Comparison of ENCODE assay signal across 11 cellular contexts in genomic region chr12:94832780-94833760, GRCh38.
DNase-seq lines count a peak whose midpoint lies in the region; ATAC-seq, FAIRE-seq and TF ChIP-seq lines count a peak whose summit lies in the region.
"Had no signal": no experiment of that assay in that cellular context is flagged by ENCODE, and none has a peak within 500 bp of the region (broad histone marks: within the 10 kb centered on the region; RNA-seq: fewer than 3 reads in every experiment).

No MANE protein-coding gene starts in this region.

- peak overlapping the region; percentile 98 for H3K27ac Mint-ChIP-seq in nephron progenitor cell
- H3K27ac Mint-ChIP-seq: activated naive CD8-positive, alpha-beta T cell treated with anti-CD3 and anti-CD28 coated beads, Interleukin-2, amount 10 ng/mL, durations not matched to agents 7 days and 5 days had no signal

- 0 out of 7 replicates have a peak overlapping the region, but pooled peaks of 1 of the 4 experiments have one; percentile 47 for H3K9ac ChIP-seq in H1 (replicated peaks in 1 of 4; ENCODE audit: extremely low read depth in 1 of 4, low read depth in 3 of 4, low read length in 3 of 4)

- no peak overlapping the region for H3K14ac ChIP-seq in H1 (ENCODE audit: insufficient read length)

- no peak overlapping the region for H2BK5ac ChIP-seq in H1 (ENCODE audit: low read depth, low read length)

- H2BK120ac ChIP-seq in H1 (replicated peaks; ENCODE audit: low read depth, low read length): no peak overlapping the region

- POLR2A ChIA-PET in H1 (lab: Charles Lee; ENCODE audit: partially characterized antibody): interaction anchor here (0.7 to 1.1 kb wide), 4 partner anchors 16 to 107 kb away, joined by 3 read pairs; no protein-coding TSS in a partner anchor

- no peak for TF ChIP-seq CTCF in H1 (IDR thresholded peaks at IDR 0.05; ENCODE audit: control extremely low read depth in 1 of 3, insufficient read depth in 1 of 3, low read depth in 1 of 3, low read length in 3 of 3)
- TF ChIP-seq CTCF in nephron progenitor cell (IDR thresholded peaks at IDR 0.05): no peak

- CTCF ChIA-PET in H1 (lab: Charles Lee; ENCODE audit: partially characterized antibody): interaction anchor here (0.7 to 1.2 kb wide), 3 partner anchors 14 to 118 kb away, joined by 3 to 4 read pairs (median 3); no protein-coding TSS in a partner anchor

- peak overlapping the region; percentile 20 to 45; a peak in 2 of 4 replicates for H3K4me2 ChIP-seq in H1 (ENCODE audit: insufficient read depth in 1 of 2, low read depth in 2 of 2, low read length in 2 of 2)

- peak; percentile 18 for DNase-seq in CD1c-positive myeloid dendritic cell (ENCODE audit: extremely low spot score)
- DNase-seq in NCI-H2029 treated with DMSO at 0.1 percent for 48 hours (lab: John Stamatoyannopoulos, UW): peak; percentile 54
- peak; percentile 38 to 58 for DNase-seq in H1 (ENCODE audit: low read depth in 1 of 2, low spot score in 2 of 2)
- peak; percentile 43 for DNase-seq in nephron progenitor cell
- DNase-seq in AML-193 (lab: John Stamatoyannopoulos, UW): no peak
- DNase-seq in effector CD8-positive, alpha-beta T cell (lab: John Stamatoyannopoulos, UW): no peak
- DNase-seq: activated naive CD8-positive, alpha-beta T cell treated with anti-CD3 and anti-CD28 coated beads, Interleukin-2, amount 10 ng/mL, durations not matched to agents 7 days and 5 days had no signal

- ATAC-seq in GM18870 (IDR thresholded peaks at IDR 0.05; ENCODE audit: unreplicated experiment) (no peak), GM21619 (IDR thresholded peaks at IDR 0.05; ENCODE audit: unreplicated experiment) (no peak)
- ATAC-seq: HCT116, Panc1 had no signal

- no peak for TF ChIP-seq POLR2A in H1 (IDR thresholded peaks at IDR 0.05; ENCODE audit: control extremely low read depth in 1 of 2, low read depth in 2 of 2, low read length in 2 of 2)

- H2BK15ac ChIP-seq in H1 (ENCODE audit: low read length): no peak overlapping the region

- H3K23ac ChIP-seq in H1 (ENCODE audit: insufficient read length): no peak overlapping the region

- 61% methylated on average over 17 of the region's 17 CpGs; no CpG with 5 or more reads in 1 of the 2 experiments for WGBS in H1 (ENCODE audit: extremely low coverage in 1 of 2, insufficient coverage in 1 of 2, insufficient read length in 1 of 2, insufficient replicate concordance in 2 of 2, low coverage in 1 of 2, low lambda C conversion rate in 2 of 2, missing lambda C conversion rate in 1 of 2), 2 experiments

- H3K56ac ChIP-seq in H1 (replicated peaks; ENCODE audit: insufficient read length, low read depth, low read length): no peak overlapping the region

- no peaks in the 10 kb centered on the region for H3K27me3 ChIP-seq in H1 (replicated peaks in 1 of 4; ENCODE audit: control insufficient read depth in 3 of 4, extremely low read depth in 1 of 4, insufficient read depth in 3 of 4, low read length in 3 of 4)

- TF ChIP-seq RAD21 in H1 (IDR thresholded peaks at IDR 0.05 in 1 of 2, conservative IDR thresholded peaks at IDR 0.05 in 1 of 2; ENCODE audit: low read depth in 2 of 2, low read length in 2 of 2): no peak

- peak overlapping the region; percentile 84; the same call in 1 of the 2 replicates for H4K8ac ChIP-seq in H1 (ENCODE audit: extremely low read depth, insufficient read depth, low read length)

- no peaks in the 10 kb centered on the region; a peak in 1 of 8 replicates for H3K36me3 ChIP-seq in H1 (ENCODE audit: control insufficient read depth in 2 of 4, insufficient read depth in 4 of 4, low read length in 3 of 4)

- H3K79me1 ChIP-seq in H1 (ENCODE audit: low read depth, low read length): no peaks in the 10 kb centered on the region

- no peak for TF ChIP-seq EP300 in H1 (IDR thresholded peaks at IDR 0.05; ENCODE audit: borderline replicate concordance in 1 of 2, low read depth in 2 of 2, low read length in 2 of 2)

- H2BK20ac ChIP-seq in H1 (ENCODE audit: low read length): no peak overlapping the region

- no peak overlapping the region for H3K4ac ChIP-seq in H1 (replicated peaks; ENCODE audit: insufficient read length, low read depth, low read length)

- H4K91ac ChIP-seq in H1 (replicated peaks; ENCODE audit: insufficient read length, low read length): no peak overlapping the region

- H3K9me3 ChIP-seq in H1 (ENCODE audit: insufficient read depth in 2 of 2, low read depth in 1 of 2, low read length in 1 of 2): peaks cover 0 to 8% of the 10 kb centered on the region in 2 experiments; a peak in 1 of 4 replicates

- FAIRE-seq in H1 (lab: Jason Lieb, UNC): no peak

- H3K27me3 Mint-ChIP-seq in nephron progenitor cell (ENCODE audit: low read depth, poor library complexity): no peaks in the 10 kb centered on the region
- H3K27me3 Mint-ChIP-seq: activated naive CD8-positive, alpha-beta T cell treated with anti-CD3 and anti-CD28 coated beads, Interleukin-2, amount 10 ng/mL, durations not matched to agents 7 days and 5 days had no signal

- no peak overlapping the region for H2AK5ac ChIP-seq in H1 (ENCODE audit: low read depth, low read length)

- peak overlapping the region; percentile 64 for H3K4me3 Mint-ChIP-seq in nephron progenitor cell
- H3K4me3 Mint-ChIP-seq: activated naive CD8-positive, alpha-beta T cell treated with anti-CD3 and anti-CD28 coated beads, Interleukin-2, amount 10 ng/mL, durations not matched to agents 7 days and 5 days had no signal

- peak overlapping the region; percentile 81 for H2AFZ ChIP-seq in H1 (ENCODE audit: low read length)

- peaks cover 29% of the 10 kb centered on the region for H3K36me3 Mint-ChIP-seq in nephron progenitor cell (ENCODE audit: low read depth)
- H3K36me3 Mint-ChIP-seq: activated naive CD8-positive, alpha-beta T cell treated with anti-CD3 and anti-CD28 coated beads, Interleukin-2, amount 10 ng/mL, durations not matched to agents 7 days and 5 days had no signal

- H3K4me3 ChIP-seq in H1 (ENCODE audit: extremely low read depth in 1 of 4, insufficient read depth in 2 of 4, low read depth in 3 of 4, low read length in 4 of 4): no peak overlapping the region; a peak in 1 of 8 replicates

- H3K18ac ChIP-seq in H1 (ENCODE audit: extremely low read depth, low read length): peak overlapping the region; percentile 27; the same call in 1 of the 2 replicates

- no peaks in the 10 kb centered on the region for H4K20me1 ChIP-seq in H1 (replicated peaks in 1 of 2; ENCODE audit: control insufficient read depth in 1 of 2, insufficient read depth in 2 of 2, low read length in 2 of 2)

- no peak overlapping the region for H2BK12ac ChIP-seq in H1 (ENCODE audit: low read depth, low read length)

- peaks cover 54% of the 10 kb centered on the region for H3K4me1 Mint-ChIP-seq in nephron progenitor cell

- peaks cover 42% of the 10 kb centered on the region for H3K9me3 Mint-ChIP-seq in nephron progenitor cell

- peak overlapping the region; percentile 41 for H4K5ac ChIP-seq in H1 (ENCODE audit: insufficient read length, low read depth, low read length)

- H3K4me1 ChIP-seq in H1 (replicated peaks in 1 of 4; ENCODE audit: control insufficient read depth in 3 of 4, insufficient read depth in 4 of 4, low read length in 3 of 4): peaks cover 0 to 13% (median 7%) of the 10 kb centered on the region in 4 experiments

- no peaks in the 10 kb centered on the region for H3K79me2 ChIP-seq in H1 (ENCODE audit: control insufficient read depth in 1 of 2, insufficient read depth in 2 of 2, low read length in 2 of 2)

- H3K23me2 ChIP-seq in H1 (ENCODE audit: low read depth, low read length): no peaks in the 10 kb centered on the region

- H3K27ac ChIP-seq in H1 (ENCODE audit: low read depth, low read length): no peak overlapping the region

TF ChIP-seq in H1, 55 proteins besides CTCF, POLR2A, EP300 and RAD21:
- TF ChIP-seq ASH2L (IDR thresholded peaks at IDR 0.05; ENCODE audit: low read length) (peak; percentile 71), CEBPB (IDR thresholded peaks at IDR 0.05; ENCODE audit: low read depth, low read length) (no peak), CTBP2 (IDR thresholded peaks at IDR 0.05; ENCODE audit: borderline replicate concordance, insufficient read depth, insufficient read length, low read length) (no peak)

Comparison
In these comparisons a context has a peak if more than half of its experiments do, and no peak if none do; other contexts are left out.
1. DNase-seq: peak in CD1c-positive myeloid dendritic cell (single experiment), NCI-H2029 treated with DMSO at 0.1 percent for 48 hours (single experiment), H1 (2 of 2) and nephron progenitor cell (single experiment); none in AML-193 (0 of 2) and effector CD8-positive, alpha-beta T cell (single experiment).